In genomic region chr2:129117427-129117826, GRCh38 we compare ENCODE assay signal across 21 cellular contexts.
DNase-seq lines count a peak whose midpoint lies in the region; ATAC-seq, FAIRE-seq and TF ChIP-seq lines count a peak whose summit lies in the region.
"Had no signal": no experiment of that assay in that cellular context is flagged by ENCODE, and none has a peak within 500 bp of the region (broad histone marks: within the 10 kb centered on the region; RNA-seq: fewer than 3 reads in every experiment).

No MANE protein-coding gene starts in this region.

- H3K9me3 ChIP-seq in pancreas (no peaks in the 10 kb centered on the region), thoracic aorta (no peaks in the 10 kb centered on the region), stomach (no peaks in the 10 kb centered on the region)

- H3K27ac ChIP-seq in pancreas (peak overlapping the region in 3 of 4 donors; percentile 16 to 42 (median 34)), thoracic aorta (peak overlapping the region; percentile 43 to 50), stomach (no peak overlapping the region)

- ATAC-seq in pancreas, result peak; percentile 48 to 95 (median 78)
- peak; percentile 76 for ATAC-seq in thoracic aorta (ENCODE audit: insufficient number of reproducible peaks, low FRiP score, low read depth)
- no peak for ATAC-seq in HG03565 (IDR thresholded peaks at IDR 0.05; ENCODE audit: unreplicated experiment)
- ATAC-seq: HCT116, PC-3 had no signal

- WGBS in pancreas, 2 donors, result 73 to 78% methylated on average over 2 of the region's 2 CpGs
- 75 to 96% (median 80%) methylated on average over 2 of the region's 2 CpGs for WGBS in stomach, 5 donors

- TF ChIP-seq POLR2A in stomach (IDR thresholded peaks at IDR 0.05), result no peak

- no peak for TF ChIP-seq EP300 in stomach (IDR thresholded peaks at IDR 0.05)

- in situ Hi-C loops in astrocyte of the spinal cord (cut with HindIII; ENCODE audit: low sequenced_read_pairs), result no loop called here

- H3K4me3 ChIP-seq in astrocyte of the spinal cord (ENCODE audit: low read depth, low read length) (no peak overlapping the region), pancreas (no peak overlapping the region), thoracic aorta (no peak overlapping the region), stomach (no peak overlapping the region)

- intact Hi-C loops in pancreas (cut with DNase I), result no loop called here
- intact Hi-C loops in stomach (cut with DNase I; ENCODE audit: low total_unique reads), result no loop called here

- DNase-seq in astrocyte of the spinal cord (ENCODE audit: low read depth, low spot score) (peak; percentile 14), globus pallidus (ENCODE audit: low spot score) (peak; percentile 4), pancreas (no peak), thoracic aorta (ENCODE audit: low spot score) (no peak), stomach (no peak), AG08395 (ENCODE audit: low spot score) (no peak), frontal cortex (ENCODE audit: low spot score in 2 of 2) (no peak)
- DNase-seq: GOT3, Kasumi-1, NCI-H1092 treated with DMSO at 0.1 percent for 48 hours, NCI-H1694, NCI-H2107, NCI-H226, NCI-H524 treated with DMSO at 0.1 percent for 48 hours, PC-3, RPMI8226, SIG-M5 had no signal

- H3K27me3 ChIP-seq in pancreas (no peaks in the 10 kb centered on the region), thoracic aorta (replicated peaks; ENCODE audit: insufficient read depth) (no peaks in the 10 kb centered on the region), stomach (no peaks in the 10 kb centered on the region)

- FAIRE-seq in pancreas (lab: Jason Lieb, UNC), result no peak
- no peak for FAIRE-seq in frontal cortex (lab: Jason Lieb, UNC)
- FAIRE-seq: D721Med, GM12891 had no signal

- TF ChIP-seq CTCF in astrocyte of the spinal cord (IDR thresholded peaks at IDR 0.05; ENCODE audit: low read depth, low read length), result no peak
- no peak for TF ChIP-seq CTCF in pancreas (IDR thresholded peaks at IDR 0.05)
- TF ChIP-seq CTCF in thoracic aorta (IDR thresholded peaks at IDR 0.05), result no peak
- TF ChIP-seq CTCF in stomach (IDR thresholded peaks at IDR 0.05), result no peak

- H3K4me1 ChIP-seq in pancreas (peaks cover 0 to 7% (median 6%) of the 10 kb centered on the region in 3 donors), thoracic aorta (ENCODE audit: control insufficient read depth in 1 of 2, low read depth in 2 of 2) (peaks cover 5 to 15% of the 10 kb centered on the region in 2 donors), stomach (no peaks in the 10 kb centered on the region)

- H3K36me3 ChIP-seq in pancreas (no peaks in the 10 kb centered on the region), thoracic aorta (no peaks in the 10 kb centered on the region), stomach (no peaks in the 10 kb centered on the region)

Comparison
In these comparisons a context has a peak if more than half of its experiments do, and no peak if none do; other contexts are left out.
1. DNase-seq: peak in astrocyte of the spinal cord (single experiment) and globus pallidus (single experiment); none in pancreas (0 of 6), thoracic aorta (single experiment), stomach (single experiment), AG08395 (single experiment) and frontal cortex (0 of 2).
2. H3K27ac ChIP-seq: peak in pancreas (3 of 4) and thoracic aorta (2 of 2); none in stomach (0 of 5).